ENCODE assay signal across 17 cellular contexts in the genomic region with DNA sequence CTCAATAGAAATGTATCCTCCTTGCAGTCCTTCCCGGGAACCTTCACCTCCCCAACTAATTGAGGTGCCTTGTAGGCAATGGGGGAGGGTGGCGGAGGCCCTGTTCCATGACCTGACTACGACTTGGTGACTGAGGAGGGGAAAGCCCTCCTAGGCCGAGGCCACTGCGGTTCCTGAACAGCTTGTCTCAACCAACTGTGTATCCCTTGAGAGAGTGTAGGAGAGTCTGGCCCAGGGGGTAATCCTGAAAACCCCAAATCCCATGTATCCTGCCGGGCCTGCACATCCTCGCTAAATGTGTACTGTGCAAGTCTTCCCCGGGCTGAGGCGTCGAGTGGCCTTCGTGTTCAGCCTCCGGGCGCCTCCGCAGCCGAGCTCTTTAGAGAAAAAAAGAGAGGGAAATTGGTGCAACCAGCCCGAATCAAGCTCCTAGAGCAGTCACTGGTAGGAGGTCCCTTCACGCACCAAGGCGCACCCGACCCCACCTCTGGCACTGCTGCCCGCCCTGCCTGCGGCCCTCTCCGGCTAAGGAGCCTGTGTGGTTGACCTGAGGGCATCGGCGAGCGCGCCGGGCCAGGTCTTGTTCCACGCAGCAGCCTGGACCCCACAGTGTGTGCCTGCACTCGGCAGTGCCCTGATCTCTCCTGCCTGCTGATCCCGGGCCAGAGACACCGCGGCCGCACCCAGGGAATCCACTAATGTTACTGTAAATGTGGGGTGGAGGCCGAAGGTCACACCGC. TPM values are rescaled to one million over a fixed set of nuclear protein-coding genes. Genes with fewer than 3 reads are reported as not detected.
DNase-seq lines count a peak whose midpoint lies in the region; ATAC-seq and TF ChIP-seq lines count a peak whose summit lies in the region.
"Had no signal": no experiment of that assay in that cellular context is flagged by ENCODE, and none has a peak within 500 bp of the region (broad histone marks: within the 10 kb centered on the region; RNA-seq: fewer than 3 reads in every experiment).

No MANE protein-coding gene starts in this region.

- H3K36me3 Mint-ChIP-seq in HFFc6 (ENCODE audit: low read depth) (peaks cover 26% of the 10 kb centered on the region), nephron (ENCODE audit: low read depth) (peaks cover 8% of the 10 kb centered on the region)

- no peaks in the 10 kb centered on the region for H3K36me3 ChIP-seq in DND-41 (ENCODE audit: insufficient read depth, low read length)
- H3K36me3 ChIP-seq: esophagus squamous epithelium had no signal

- H3K27me3 Mint-ChIP-seq in HFFc6 (ENCODE audit: insufficient read depth) (peaks cover 11% of the 10 kb centered on the region), nephron (ENCODE audit: low read depth) (no peaks in the 10 kb centered on the region)

- peaks cover 50% of the 10 kb centered on the region for H3K4me1 Mint-ChIP-seq in HFFc6 (ENCODE audit: low read depth)
- peaks cover 30% of the 10 kb centered on the region for H3K4me1 Mint-ChIP-seq in nephron

- peak overlapping the region; percentile 96 for H3K4me3 Mint-ChIP-seq in HFFc6
- H3K4me3 Mint-ChIP-seq in nephron, result peak overlapping the region; percentile 57 to 80 (median 75)

- DNase-seq in DND-41 (peak; percentile 16), HFFc6 (no peak), epithelial cell of proximal tubule (ENCODE audit: low read depth) (no peak), T-helper 9 cell (no peak), NCI-H748 treated with DMSO at 0.1 percent for 48 hours (lab: John Stamatoyannopoulos, UW) (no peak), HUDEP-2 (lab: John Stamatoyannopoulos, UW; ENCODE audit: unreplicated experiment in 76 of 76) (no peak), GM19240 (ENCODE audit: insufficient read length, low spot score) (no peak)
- DNase-seq: amygdala; esophagus squamous epithelium; hypothalamus; naive thymus-derived CD4-positive, alpha-beta T cell; NCI-H146; NCI-H510A treated with DMSO at 0.1 percent for 48 hours; substantia nigra had no signal

- no peaks in the 10 kb centered on the region for H3K9me3 Mint-ChIP-seq in HFFc6
- no peaks in the 10 kb centered on the region for H3K9me3 Mint-ChIP-seq in nephron

- H3K79me2 ChIP-seq in DND-41 (ENCODE audit: insufficient read depth, low read length), result no peaks in the 10 kb centered on the region

- H3K27ac Mint-ChIP-seq in HFFc6, result peak overlapping the region; percentile 94
- H3K27ac Mint-ChIP-seq in nephron, result peak overlapping the region; percentile 97 to 98 (median 97)

- H3K9ac ChIP-seq in DND-41 (ENCODE audit: low read depth, low read length), result no peak overlapping the region

- ATAC-seq in DND-41 (ENCODE audit: insufficient read depth, low read depth), result peak; percentile 50
- ATAC-seq: naive thymus-derived CD4-positive, alpha-beta T cell; right cardiac atrium had no signal

- no peaks in the 10 kb centered on the region for H4K20me1 ChIP-seq in DND-41 (ENCODE audit: insufficient read depth, low read length)

- H3K27ac ChIP-seq in DND-41 (ENCODE audit: low read length), result no peak overlapping the region
- H3K27ac ChIP-seq: esophagus squamous epithelium had no signal

- H3K4me3 ChIP-seq in DND-41 (ENCODE audit: low read depth in 1 of 2, low read length in 2 of 2) (no peak overlapping the region), epithelial cell of proximal tubule (ENCODE audit: low read depth, low read length) (peak overlapping the region; percentile 69)
- H3K4me3 ChIP-seq: esophagus squamous epithelium had no signal

- no peak for TF ChIP-seq CTCF in DND-41 (IDR thresholded peaks at IDR 0.05; ENCODE audit: borderline replicate concordance, extremely low read depth, low read length, poor library complexity, severe bottlenecking)
- TF ChIP-seq CTCF in HFFc6 (IDR thresholded peaks at IDR 0.05), result no peak
- no peak for TF ChIP-seq CTCF in epithelial cell of proximal tubule (conservative IDR thresholded peaks at IDR 0.05; ENCODE audit: low read depth, low read length)
- TF ChIP-seq CTCF in nephron (IDR thresholded peaks at IDR 0.05; ENCODE audit: unreplicated experiment in 3 of 3), result no peak

- H3K4me2 ChIP-seq in DND-41 (ENCODE audit: insufficient read depth, low read length), result no peak overlapping the region

- peaks cover 20% of the 10 kb centered on the region for H3K4me1 ChIP-seq in DND-41 (ENCODE audit: insufficient read depth, low read length)

- H3K9me3 ChIP-seq in DND-41 (ENCODE audit: insufficient read depth, low read length, severe bottlenecking), result peaks cover 15% of the 10 kb centered on the region

- no peak overlapping the region for H2AFZ ChIP-seq in DND-41 (ENCODE audit: low read depth, low read length)

- no peaks in the 10 kb centered on the region for H3K27me3 ChIP-seq in DND-41 (ENCODE audit: insufficient read depth, low read length, poor library complexity)

RNA-seq across cellular contexts. Expression of a gene that starts 7.3 kb away (rescaled TPM):
- 10 to 100 TPM; 15.4 to 22.0 (median 18.2) TPM for total RNA-seq in HFFc6 (2021; fragmentation: NEBNext Ultra II Directional; extraction: Animal tissue kit (Norgen Biotek cat#: 25700))
- total RNA-seq in epithelial cell of proximal tubule, result 6.9 and 9.5 TPM in 2 replicates
- total RNA-seq: activated T-helper 2 cell treated with anti-CD3 and anti-CD28 coated beads, Interferon-gamma antibody, Interleukin-2, Interleukin-4, amounts not matched to agents 10 μg/mL and 5 μg/mL and 100 μg/mL, durations not matched to agents 14 hours and 24 hours and 36 hours; naive thymus-derived CD4-positive, alpha-beta T cell; right cardiac atrium had no signal
